28 cellular contexts compared by ENCODE assay signal in genomic region chr12:24530689-24531088, GRCh38.
DNase-seq lines count a peak whose midpoint lies in the region; ATAC-seq and TF ChIP-seq lines count a peak whose summit lies in the region.
"Had no signal": no experiment of that assay in that cellular context is flagged by ENCODE, and none has a peak within 500 bp of the region (broad histone marks: within the 10 kb centered on the region; RNA-seq: fewer than 3 reads in every experiment).

No MANE protein-coding gene starts in this region.

- no peak overlapping the region for H3K4me3 Mint-ChIP-seq in activated naive CD8-positive, alpha-beta T cell treated with anti-CD3 and anti-CD28 coated beads for 36 hours
- H3K4me3 Mint-ChIP-seq: CD4-positive, CD25-positive, alpha-beta regulatory T cell had no signal

- no peaks in the 10 kb centered on the region for H3K79me2 ChIP-seq in osteoblast (ENCODE audit: insufficient read depth, low read length)

- H3K4me1 ChIP-seq in right atrium auricular region (peaks cover 0 to 31% of the 10 kb centered on the region in 2 donors), osteoblast (ENCODE audit: insufficient read depth, low read length) (no peaks in the 10 kb centered on the region)
- H3K4me1 ChIP-seq: BLaER1, HAP-1 had no signal

- H3K4me3 ChIP-seq in right atrium auricular region: no peak overlapping the region
- no peak overlapping the region for H3K4me3 ChIP-seq in coronary artery
- H3K4me3 ChIP-seq in osteoblast (ENCODE audit: insufficient read depth, low read length): no peak overlapping the region
- H3K4me3 ChIP-seq: BLaER1, GM12878, HAP-1, SJSA1 had no signal

- H3K27ac ChIP-seq in right atrium auricular region: peak overlapping the region in 1 of 2 donors; percentile 34
- H3K27ac ChIP-seq in coronary artery: peak overlapping the region; percentile 19 to 58
- H3K27ac ChIP-seq in osteoblast (ENCODE audit: low read depth, low read length): no peak overlapping the region
- H3K27ac ChIP-seq: BLaER1, HL-60, KMS-11, SJSA1 had no signal

- no peak overlapping the region for H2AFZ ChIP-seq in osteoblast (ENCODE audit: low read length)

- no peaks in the 10 kb centered on the region for H3K36me3 Mint-ChIP-seq in activated naive CD8-positive, alpha-beta T cell treated with anti-CD3 and anti-CD28 coated beads for 36 hours
- H3K36me3 Mint-ChIP-seq: CD4-positive, CD25-positive, alpha-beta regulatory T cell; IgD-negative memory B cell had no signal

- H3K4me1 Mint-ChIP-seq in activated naive CD8-positive, alpha-beta T cell treated with anti-CD3 and anti-CD28 coated beads for 36 hours: no peaks in the 10 kb centered on the region
- H3K4me1 Mint-ChIP-seq: CD4-positive, CD25-positive, alpha-beta regulatory T cell had no signal

- DNase-seq in left ventricle myocardium superior: no peak
- no peak for DNase-seq in right atrium auricular region (ENCODE audit: low spot score)
- no peak for DNase-seq in coronary artery (ENCODE audit: low spot score)
- DNase-seq in osteoblast (ENCODE audit: insufficient read length, low spot score, missing footprints): peak; percentile 44
- no peak for DNase-seq in SK-N-DZ (ENCODE audit: low spot score)
- no peak for DNase-seq in activated naive CD8-positive, alpha-beta T cell treated with anti-CD3 and anti-CD28 coated beads for 36 hours
- DNase-seq: CD4-positive, CD25-positive, alpha-beta regulatory T cell; DMS53; EL; GDM1; GOT3; NCI-H1092; NCI-H1417 treated with DMSO at 0.1 percent for 48 hours; NCI-H1694 treated with DMSO at 0.1 percent for 48 hours; NCI-H2081; NCI-H446; NCI-H524 treated with DMSO at 0.1 percent for 48 hours; NCI-H82; NK-92 treated with Interleukin-12 subunit alpha and Interleukin-12 subunit beta, amount 100 ng/mL, for 24 hours; PC-3 had no signal

- H3K4me2 ChIP-seq in osteoblast (ENCODE audit: insufficient read depth, low read length): no peak overlapping the region
- H3K4me2 ChIP-seq: BLaER1, KMS-11 had no signal

- H3K9me3 ChIP-seq in right atrium auricular region: no peaks in the 10 kb centered on the region
- no peaks in the 10 kb centered on the region for H3K9me3 ChIP-seq in osteoblast (ENCODE audit: low read depth, low read length)
- H3K9me3 ChIP-seq: BLaER1, HAP-1, SJSA1 had no signal

- H4K20me1 ChIP-seq in osteoblast (ENCODE audit: insufficient read depth, low read length): no peaks in the 10 kb centered on the region
- H4K20me1 ChIP-seq: BLaER1 had no signal

- intact Hi-C loops in left ventricle myocardium superior (cut with micrococcal nuclease): no loop called here

- H3K27me3 ChIP-seq in right atrium auricular region (no peaks in the 10 kb centered on the region), osteoblast (ENCODE audit: insufficient read depth, low read length) (no peaks in the 10 kb centered on the region)
- H3K27me3 ChIP-seq: BLaER1, SJSA1 had no signal

- H3K27ac Mint-ChIP-seq in activated naive CD8-positive, alpha-beta T cell treated with anti-CD3 and anti-CD28 coated beads for 36 hours: no peak overlapping the region
- H3K27ac Mint-ChIP-seq: CD4-positive, CD25-positive, alpha-beta regulatory T cell; IgD-negative memory B cell had no signal

- peaks cover 2% of the 10 kb centered on the region for H3K9me3 Mint-ChIP-seq in activated naive CD8-positive, alpha-beta T cell treated with anti-CD3 and anti-CD28 coated beads for 36 hours
- H3K9me3 Mint-ChIP-seq: IgD-negative memory B cell had no signal

- no peak for TF ChIP-seq CTCF in right atrium auricular region (IDR thresholded peaks at IDR 0.05)
- no peak for TF ChIP-seq CTCF in coronary artery (IDR thresholded peaks at IDR 0.05)
- TF ChIP-seq CTCF in osteoblast (IDR thresholded peaks at IDR 0.05; ENCODE audit: extremely low read depth, low read depth, low read length): no peak

- ATAC-seq in left ventricle myocardium superior (peak; percentile 55), GM21360 (IDR thresholded peaks at IDR 0.05; ENCODE audit: unreplicated experiment) (no peak)
- ATAC-seq: GM12878, PC-3 had no signal

- no peaks in the 10 kb centered on the region for H3K36me3 ChIP-seq in right atrium auricular region
- no peaks in the 10 kb centered on the region for H3K36me3 ChIP-seq in osteoblast (ENCODE audit: insufficient read depth, low read length)
- H3K36me3 ChIP-seq: BLaER1, HAP-1, SJSA1 had no signal

- no peaks in the 10 kb centered on the region for H3K27me3 Mint-ChIP-seq in activated naive CD8-positive, alpha-beta T cell treated with anti-CD3 and anti-CD28 coated beads for 36 hours
- H3K27me3 Mint-ChIP-seq: CD4-positive, CD25-positive, alpha-beta regulatory T cell had no signal
